Comparison of ENCODE assay signal across 2 cellular contexts in the genomic region with DNA sequence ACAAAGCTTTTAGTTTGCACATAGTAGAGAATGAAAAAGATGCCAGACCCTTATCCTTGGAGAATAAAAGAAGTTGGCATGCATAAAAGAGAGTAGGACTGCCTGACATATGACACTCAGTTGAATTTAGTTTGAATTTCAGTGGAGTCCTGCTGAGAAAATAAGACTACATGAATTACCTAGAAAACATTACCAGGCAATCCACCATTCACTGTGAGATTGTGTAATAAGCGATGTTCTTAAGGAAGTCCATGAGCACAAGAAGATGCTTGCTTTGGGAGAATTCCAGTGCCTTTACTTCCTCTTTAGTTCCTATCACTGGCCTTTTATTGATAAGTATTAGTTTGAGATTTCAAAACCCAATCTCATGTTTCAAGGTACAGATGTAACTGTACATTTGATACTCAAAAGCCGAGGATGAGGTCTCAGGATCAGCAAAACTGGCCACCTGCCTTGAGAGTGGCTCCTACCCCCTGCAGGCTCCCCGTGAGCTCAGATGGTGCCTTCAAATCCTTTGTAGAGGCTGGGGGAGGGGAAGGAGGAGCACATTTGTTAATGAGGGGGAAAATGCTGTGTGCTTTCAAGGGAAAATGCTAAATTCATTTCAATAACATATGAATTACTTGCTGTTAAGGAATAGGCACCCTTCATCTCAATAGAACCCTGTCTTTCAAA.
TF ChIP-seq lines count a peak whose summit lies in the region.

No MANE protein-coding gene starts in this region.

TF ChIP-seq in GM23338, 12 proteins besides CTCF, POLR2A, EP300 and RAD21 (continued from another document and continues in another):
- no peak for TF ChIP-seq JUNB (IDR thresholded peaks at IDR 0.05; ENCODE audit: unreplicated experiment)
- TF ChIP-seq REST (IDR thresholded peaks at IDR 0.05; ENCODE audit: unreplicated experiment): no peak
- TF ChIP-seq EZH2 (IDR thresholded peaks at IDR 0.05; ENCODE audit: low read depth, unreplicated experiment): no peak
- no peak for TF ChIP-seq ZNF462 (CRISPR knock-in tag; IDR thresholded peaks at IDR 0.05)
- no peak for TF ChIP-seq CREB1 (CRISPR knock-in tag; IDR thresholded peaks at IDR 0.05; ENCODE audit: low read depth)
- TF ChIP-seq, protein P1, sequence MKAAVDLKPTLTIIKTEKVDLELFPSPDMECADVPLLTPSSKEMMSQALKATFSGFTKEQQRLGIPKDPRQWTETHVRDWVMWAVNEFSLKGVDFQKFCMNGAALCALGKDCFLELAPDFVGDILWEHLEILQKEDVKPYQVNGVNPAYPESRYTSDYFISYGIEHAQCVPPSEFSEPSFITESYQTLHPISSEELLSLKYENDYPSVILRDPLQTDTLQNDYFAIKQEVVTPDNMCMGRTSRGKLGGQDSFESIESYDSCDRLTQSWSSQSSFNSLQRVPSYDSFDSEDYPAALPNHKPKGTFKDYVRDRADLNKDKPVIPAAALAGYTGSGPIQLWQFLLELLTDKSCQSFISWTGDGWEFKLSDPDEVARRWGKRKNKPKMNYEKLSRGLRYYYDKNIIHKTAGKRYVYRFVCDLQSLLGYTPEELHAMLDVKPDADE (IDR thresholded peaks at IDR 0.05): no peak
- TF ChIP-seq POLR2AphosphoS5 (IDR thresholded peaks at IDR 0.05; ENCODE audit: low read depth): no peak
- TF ChIP-seq STAT1 (IDR thresholded peaks at IDR 0.05; ENCODE audit: unreplicated experiment): no peak

TF ChIP-seq in Ishikawa, 13 proteins besides CTCF, POLR2A, EP300 and RAD21:
- TF ChIP-seq REST (IDR thresholded peaks at IDR 0.05; ENCODE audit: low read depth): no peak
- TF ChIP-seq CEBPB (IDR thresholded peaks at IDR 0.05): peak; percentile 71
- no peak for TF ChIP-seq TEAD4 (IDR thresholded peaks at IDR 0.05)
- TF ChIP-seq NFIC (IDR thresholded peaks at IDR 0.05): 0 out of 2 replicates have a peak, but pooled peaks have one; percentile 15
- TF ChIP-seq FOXM1 (IDR thresholded peaks at IDR 0.05; ENCODE audit: borderline replicate concordance, low read depth): no peak
TF ChIP-seq in Ishikawa: peak in this region for 2.
